Comparison of ENCODE assay signal across 8 cellular contexts in the genomic region with DNA sequence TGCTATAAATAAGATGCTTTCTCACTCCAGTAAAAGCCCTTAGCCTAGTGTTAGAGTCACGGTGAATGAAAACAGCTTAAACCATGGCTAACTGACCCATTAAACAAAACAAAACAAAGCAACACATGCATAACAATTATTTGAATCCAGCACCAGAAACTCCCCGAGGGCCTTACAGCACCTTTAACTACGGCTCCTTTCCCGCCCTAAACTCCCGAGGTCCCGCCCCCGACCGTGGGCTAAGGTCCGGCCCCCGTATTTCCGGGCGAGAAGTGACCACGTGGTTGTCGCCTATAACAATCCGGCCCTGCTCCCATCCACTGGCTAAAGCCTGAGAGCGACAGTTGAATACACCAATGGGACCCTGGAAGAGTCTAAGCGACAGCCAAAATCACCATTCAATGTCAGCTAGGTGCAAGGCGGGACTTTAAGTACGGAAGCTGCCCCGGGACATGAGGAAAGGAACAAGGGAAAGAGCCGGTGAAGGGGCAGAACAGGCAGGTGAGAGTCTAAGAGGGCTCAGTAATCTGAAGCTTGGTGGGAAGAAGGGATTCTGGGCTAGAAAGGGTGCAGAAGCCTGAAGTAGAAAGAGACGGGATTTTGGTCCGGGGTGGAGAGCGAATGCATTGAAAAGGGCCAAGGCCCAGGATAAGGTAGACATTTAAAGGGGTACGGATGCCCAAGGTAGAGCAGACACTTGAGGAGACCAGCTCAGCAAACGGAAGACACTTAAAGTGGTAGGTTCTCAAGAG. TPM values are rescaled to one million over a fixed set of nuclear protein-coding genes. Genes with fewer than 3 reads are reported as not detected.
DNase-seq lines count a peak whose midpoint lies in the region; ATAC-seq, FAIRE-seq and TF ChIP-seq lines count a peak whose summit lies in the region.

Gene FLAD1 (plus strand): TSS at position 448 of the 752 bp plus-strand sequence. CDS start 351 bp downstream, outside the sequence.

- TF ChIP-seq CTCF in ascending aorta (IDR thresholded peaks at IDR 0.05) (no peak), psoas muscle (IDR thresholded peaks at IDR 0.05) (no peak)

- under 1% methylated on average over 26 of the region's 26 CpGs for WGBS in right cardiac atrium
- 0 to 1% (median 0%) methylated on average over 26 of the region's 26 CpGs for WGBS in psoas muscle, 3 donors

- peak; percentile 92 for ATAC-seq in HG02973 (IDR thresholded peaks at IDR 0.05; ENCODE audit: unreplicated experiment)
- ATAC-seq in right cardiac atrium, result peak; percentile 100
- ATAC-seq in psoas muscle, result peak; percentile 99 to 100 (median 100)

- H3K36me3 ChIP-seq in ascending aorta (peaks cover 10 to 11% of the 10 kb centered on the region in 2 donors), psoas muscle (ENCODE audit: insufficient read depth in 1 of 2, low read depth in 1 of 2) (peaks cover 3 to 15% of the 10 kb centered on the region in 2 donors)

- no peaks in the 10 kb centered on the region for H3K9me3 ChIP-seq in ascending aorta
- H3K9me3 ChIP-seq in right cardiac atrium (ENCODE audit: control insufficient read depth, low read length), result no peaks in the 10 kb centered on the region
- H3K9me3 ChIP-seq in psoas muscle, result no peaks in the 10 kb centered on the region

- H3K4me3 ChIP-seq in ascending aorta (peak within 1 kb of the TSS; percentile 58 to 84), right cardiac atrium (ENCODE audit: low read length) (peak within 1 kb of the TSS; percentile 91), psoas muscle (peak within 1 kb of the TSS; percentile 72)

- H3K27me3 ChIP-seq in ascending aorta (no peaks in the 10 kb centered on the region), right cardiac atrium (ENCODE audit: control insufficient read depth, insufficient read depth) (no peaks in the 10 kb centered on the region), psoas muscle (ENCODE audit: insufficient read depth in 3 of 3, low read length in 2 of 3) (no peaks in the 10 kb centered on the region)

- DNase-seq in GM18507 (ENCODE audit: extremely low spot score, insufficient read length, low read depth) (peak; percentile 94), NCI-H1930 (lab: John Stamatoyannopoulos, UW) (peak; percentile 98 to 99), ascending aorta (ENCODE audit: low spot score in 2 of 2) (peak; percentile 97 to 99), right cardiac atrium (peak; percentile 92 to 97 (median 96)), psoas muscle (peak; percentile 92 to 96), urothelium cell line (ENCODE audit: low spot score) (peak; percentile 96)

- intact Hi-C loops in T-helper 2 cell treated with Interferon-gamma antibody and Interleukin-4, amounts not matched to agents 100 ng/mL and 5 ng/mL, for 36 hours (cut with micrococcal nuclease), result loop anchor here (1.0 to 2.0 kb wide), 5 partner anchors 9 to 47 kb away; partner anchors contain the start of genes CKS1B and PMVK
- intact Hi-C loops in ascending aorta (cut with DNase I), result loop anchor here (1.0 to 2.0 kb wide), 4 partner anchors 8 to 27 kb away; partner anchors contain the start of genes PBXIP1 and PYGO2
- intact Hi-C loops in right cardiac atrium (cut with DNase I), result no loop called here
- intact Hi-C loops in psoas muscle (cut with DNase I), result no loop called here

- H3K27ac ChIP-seq in ascending aorta, result peak within 1 kb of the TSS; percentile 56 to 59
- peak within 1 kb of the TSS; percentile 46 for H3K27ac ChIP-seq in right cardiac atrium (ENCODE audit: low read length)
- peak within 1 kb of the TSS; percentile 75 for H3K27ac ChIP-seq in psoas muscle

- peak; percentile 95 for FAIRE-seq in GM18507 (lab: Jason Lieb, UNC)
- FAIRE-seq in urothelium cell line (lab: Jason Lieb, UNC), result no peak

- H3K4me1 ChIP-seq in ascending aorta (peaks cover 7 to 10% of the 10 kb centered on the region in 2 donors), right cardiac atrium (ENCODE audit: control insufficient read depth, insufficient read depth, low read length) (peaks cover 7% of the 10 kb centered on the region), psoas muscle (peaks cover 17% of the 10 kb centered on the region)

RNA-seq across cellular contexts. Expression of gene FLAD1, which starts in this region (rescaled TPM):
- 50.3 and 52.5 TPM in 2 replicates for total RNA-seq in T-helper 2 cell treated with Interferon-gamma antibody and Interleukin-4, amounts not matched to agents 100 ng/mL and 5 ng/mL, for 36 hours
- 31.2 TPM for total RNA-seq in ascending aorta
- 10 to 100 TPM; 22.8 to 32.7 (median 25.2) TPM for total RNA-seq in right cardiac atrium
- 25.3 TPM for polyA plus RNA-seq in right cardiac atrium
- 10 to 100 TPM; 24.5 to 39.4 (median 30.4) TPM for total RNA-seq in psoas muscle
- 10 to 100 TPM; 32.4 to 52.7 (median 51.6) TPM for polyA plus RNA-seq in psoas muscle

Comparison
In these comparisons a context has a peak if more than half of its experiments do, and no peak if none do; other contexts are left out.
1. Peak in every context shown above with its lines: DNase-seq, ATAC-seq, H3K4me3 ChIP-seq and H3K27ac ChIP-seq.
2. intact Hi-C loops: an anchor here in T-helper 2 cell treated with Interferon-gamma antibody and Interleukin-4, amounts not matched to agents 100 ng/mL and 5 ng/mL, for 36 hours (1.0 to 2.0 kb wide) and ascending aorta (1.0 to 2.0 kb wide); none called in right cardiac atrium and psoas muscle.